1 cellular context compared by ENCODE assay signal in genomic region chr11:70650075-70650909, GRCh38.
A peak's percentile ranks its signal among the peaks of the same experiment; 100 is the strongest.
TF ChIP-seq lines count a peak whose summit lies in the region.

No MANE protein-coding gene starts in this region.

TF ChIP-seq in HepG2, 621 proteins besides CTCF, POLR2A, EP300 and RAD21 (continued from another document and continues in another):
- peak; percentile 99 for TF ChIP-seq ZNF331 (CRISPR knock-in tag; IDR thresholded peaks at IDR 0.05)
- peak; percentile 98 for TF ChIP-seq REL (CRISPR knock-in tag; conservative IDR thresholded peaks at IDR 0.05)
- no peak for TF ChIP-seq GABPA (IDR thresholded peaks at IDR 0.05; ENCODE audit: low read depth, low read length)
- TF ChIP-seq GABPA (CRISPR knock-in tag; IDR thresholded peaks at IDR 0.05; ENCODE audit: low read depth): peak; percentile 70
- peak; percentile 99 for TF ChIP-seq ZNF510 (CRISPR knock-in tag; IDR thresholded peaks at IDR 0.05; ENCODE audit: low read depth)
- TF ChIP-seq TEAD2 (CRISPR knock-in tag; IDR thresholded peaks at IDR 0.05): peak; percentile 99
- peak; percentile 99 for TF ChIP-seq ATAD3A (CRISPR knock-in tag; IDR thresholded peaks at IDR 0.05)
- TF ChIP-seq ZNF333 (CRISPR knock-in tag; IDR thresholded peaks at IDR 0.05; ENCODE audit: borderline replicate concordance): peak; percentile 100
- peak; percentile 71 for TF ChIP-seq ZNF143 (CRISPR knock-in tag; IDR thresholded peaks at IDR 0.05)
- peak; percentile 98 for TF ChIP-seq ZNF354B (CRISPR knock-in tag; IDR thresholded peaks at IDR 0.05)
- TF ChIP-seq NFKB2 (CRISPR knock-in tag; IDR thresholded peaks at IDR 0.05; ENCODE audit: borderline replicate concordance): peak; percentile 100
- TF ChIP-seq ARNTL (CRISPR knock-in tag; IDR thresholded peaks at IDR 0.05): peak; percentile 95
- TF ChIP-seq THRA (CRISPR knock-in tag; IDR thresholded peaks at IDR 0.05; ENCODE audit: borderline replicate concordance): peak; percentile 98
- no peak; the same call in 1 of the 2 replicates for TF ChIP-seq PAXIP1 (CRISPR knock-in tag; conservative IDR thresholded peaks at IDR 0.05)
- TF ChIP-seq STAT6 (CRISPR knock-in tag; IDR thresholded peaks at IDR 0.05; ENCODE audit: borderline replicate concordance): no peak
- TF ChIP-seq RBM22 (optimal IDR thresholded peaks at IDR 0.05; ENCODE audit: low read length): no peak
- 0 out of 2 replicates have a peak, but pooled peaks have one; percentile 44 for TF ChIP-seq ZNF567 (CRISPR knock-in tag; IDR thresholded peaks at IDR 0.05; ENCODE audit: borderline replicate concordance)
- TF ChIP-seq ZSCAN30 (CRISPR knock-in tag; IDR thresholded peaks at IDR 0.05): peak; percentile 99
- peak; percentile 92 for TF ChIP-seq HOMEZ (CRISPR knock-in tag; IDR thresholded peaks at IDR 0.05; ENCODE audit: low read depth)
- TF ChIP-seq BRCA1 (CRISPR knock-in tag; IDR thresholded peaks at IDR 0.05): peak; percentile 100
- peak; percentile 38; the same call in 1 of the 2 replicates for TF ChIP-seq ZFX (CRISPR knock-in tag; IDR thresholded peaks at IDR 0.05; ENCODE audit: low read depth)
- TF ChIP-seq HIC2 (CRISPR knock-in tag; IDR thresholded peaks at IDR 0.05; ENCODE audit: low read depth): peak; percentile 85
- TF ChIP-seq ZBTB38 (CRISPR knock-in tag; IDR thresholded peaks at IDR 0.05): peak; percentile 92
- TF ChIP-seq NR0B2 (CRISPR knock-in tag; IDR thresholded peaks at IDR 0.05): peak; percentile 99
- peak; percentile 99 for TF ChIP-seq ZNF605 (CRISPR knock-in tag; IDR thresholded peaks at IDR 0.05)
- 0 out of 2 replicates have a peak, but pooled peaks have one; percentile 49 for TF ChIP-seq ZNF292 (CRISPR knock-in tag; IDR thresholded peaks at IDR 0.05; ENCODE audit: borderline replicate concordance, low read depth)
- TF ChIP-seq MIXL1 (CRISPR knock-in tag; IDR thresholded peaks at IDR 0.05): peak; percentile 99
- TF ChIP-seq MNT (IDR thresholded peaks at IDR 0.05): 0 out of 2 replicates have a peak, but pooled peaks have one; percentile 7
- peak; percentile 86 for TF ChIP-seq NFE2 (CRISPR knock-in tag; IDR thresholded peaks at IDR 0.05)
- TF ChIP-seq GABPB1 (CRISPR knock-in tag; IDR thresholded peaks at IDR 0.05): peak; percentile 64; the same call in 1 of the 2 replicates
- TF ChIP-seq ZNF660 (CRISPR knock-in tag; IDR thresholded peaks at IDR 0.05; ENCODE audit: borderline replicate concordance, low read depth): peak; percentile 98
- TF ChIP-seq TRAFD1 (CRISPR knock-in tag; IDR thresholded peaks at IDR 0.05; ENCODE audit: borderline replicate concordance): peak; percentile 97; the same call in 1 of the 2 replicates
- TF ChIP-seq ZNF670 (CRISPR knock-in tag; IDR thresholded peaks at IDR 0.05; ENCODE audit: borderline replicate concordance): peak; percentile 90; the same call in 1 of the 2 replicates
- TF ChIP-seq KAT2B (IDR thresholded peaks at IDR 0.05; ENCODE audit: borderline replicate concordance, low read depth, low read length): no peak
- TF ChIP-seq ZNF572 (CRISPR knock-in tag; IDR thresholded peaks at IDR 0.05): no peak
- TF ChIP-seq ZNF282 (IDR thresholded peaks at IDR 0.05; ENCODE audit: partially characterized antibody): no peak
- TF ChIP-seq ZNF251 (CRISPR knock-in tag; IDR thresholded peaks at IDR 0.05): peak; percentile 99
- TF ChIP-seq SALL2 (CRISPR knock-in tag; IDR thresholded peaks at IDR 0.05): peak; percentile 100
- peak; percentile 97 for TF ChIP-seq SNAPC2 (CRISPR knock-in tag; IDR thresholded peaks at IDR 0.05)
- TF ChIP-seq ZNF672 (CRISPR knock-in tag; IDR thresholded peaks at IDR 0.05): 0 out of 2 replicates have a peak, but pooled peaks have one; percentile 68
- peak; percentile 85 for TF ChIP-seq PHF20 (CRISPR knock-in tag; IDR thresholded peaks at IDR 0.05)
- peak; percentile 100 for TF ChIP-seq MTERF4 (CRISPR knock-in tag; IDR thresholded peaks at IDR 0.05)
- TF ChIP-seq ZNF639 (CRISPR knock-in tag; conservative IDR thresholded peaks at IDR 0.05): peak; percentile 99
- peak; percentile 73; the same call in 1 of the 2 replicates for TF ChIP-seq PAF1 (CRISPR knock-in tag; IDR thresholded peaks at IDR 0.05)
- TF ChIP-seq IKZF1 (IDR thresholded peaks at IDR 0.05): no peak
